Comparison of ENCODE assay signal across 8 cellular contexts in genomic region chr21:42002421-42002958, GRCh38. TPM values are rescaled to one million over a fixed set of nuclear protein-coding genes. Genes with fewer than 3 reads are reported as not detected.
DNase-seq lines count a peak whose midpoint lies in the region; ATAC-seq and TF ChIP-seq lines count a peak whose summit lies in the region.

No MANE protein-coding gene starts in this region.

- TF ChIP-seq CTCF in right atrium auricular region (IDR thresholded peaks at IDR 0.05) (no peak), omental fat pad (IDR thresholded peaks at IDR 0.05) (no peak), ovary (IDR thresholded peaks at IDR 0.05) (no peak)

- H3K27ac ChIP-seq in right atrium auricular region (no peak overlapping the region), ovary (no peak overlapping the region)

- H3K27me3 ChIP-seq in right atrium auricular region (no peaks in the 10 kb centered on the region), ovary (no peaks in the 10 kb centered on the region)

- H3K36me3 ChIP-seq in right atrium auricular region (no peaks in the 10 kb centered on the region), ovary (no peaks in the 10 kb centered on the region)

- peak; percentile 62 for DNase-seq in activated CD4-positive, CD25-positive, alpha-beta regulatory T cell treated with anti-CD3 and anti-CD28 coated beads, Interleukin-2, amount 50 U/mL, for 72 hours
- peak; percentile 28 for DNase-seq in effector CD4-positive, alpha-beta T cell
- DNase-seq in stimulated activated CD8-positive, alpha-beta memory T cell treated with anti-CD3 and anti-CD28 coated beads, Interleukin-12 subunit alpha, Interleukin-12 subunit beta, amount 100 ng/mL, for 4 hours (ENCODE audit: low read depth) = peak; percentile 24
- DNase-seq in right atrium auricular region (ENCODE audit: low spot score) (no peak), omental fat pad (ENCODE audit: low spot score) (no peak), ovary (no peak)

- WGBS in ovary, 3 donors = 84 to 87% (median 84%) methylated on average over 14 of the region's 14 CpGs

- no peaks in the 10 kb centered on the region for H3K4me1 ChIP-seq in right atrium auricular region
- H3K4me1 ChIP-seq in ovary (ENCODE audit: insufficient read depth) = no peaks in the 10 kb centered on the region

- no peak for TF ChIP-seq EP300 in ovary (IDR thresholded peaks at IDR 0.05)

- TF ChIP-seq POLR2A in ovary (IDR thresholded peaks at IDR 0.05) = no peak

- H3K4me3 ChIP-seq in right atrium auricular region (no peak overlapping the region), ovary (no peak overlapping the region)

- H3K9me3 ChIP-seq in right atrium auricular region (no peaks in the 10 kb centered on the region), ovary (no peaks in the 10 kb centered on the region)

- intact Hi-C loops in ovary (cut with DNase I) = loop anchor here in 3 of 4 donors (2.0 to 10.0 kb wide), 2 partner anchors 28 to 48 kb away; partner anchors contain the start of gene C2CD2 (in 2 of the 3)

- ATAC-seq in GM18498 (IDR thresholded peaks at IDR 0.05; ENCODE audit: unreplicated experiment) (peak; percentile 84), HG02840 (IDR thresholded peaks at IDR 0.05; ENCODE audit: low FRiP score, unreplicated experiment) (peak; percentile 67), omental fat pad (ENCODE audit: low FRiP score) (no peak)

RNA-seq across cellular contexts. Expression of gene ZBTB21, which starts 7.7 kb away (rescaled TPM):
- total RNA-seq in right atrium auricular region (10 to 100 TPM in 1 of 2 donors, 1 to 10 TPM in 1; 5.5 to 10.3 TPM), omental fat pad (10 to 100 TPM; 11.6 to 27.8 (median 18.9) TPM), ovary (10 to 100 TPM; 18.7 to 41.4 (median 23.4) TPM)
- 1 to 10 TPM; 4.1 to 6.2 TPM for polyA plus RNA-seq in ovary

RNA-seq across cellular contexts. Expression of gene C2CD2, which starts 48.7 kb away (rescaled TPM):
- 1 to 10 TPM; 8.6 to 9.1 TPM for total RNA-seq in right atrium auricular region
- 100 to 1,000 TPM in 2 of 4 donors, 10 to 100 TPM in 2; 57.7 to 264 (median 96.4) TPM for total RNA-seq in omental fat pad
- total RNA-seq in ovary = 10 to 100 TPM; 24.2 to 58.6 (median 37.4) TPM
- polyA plus RNA-seq in ovary = 10 to 100 TPM; 18.9 to 61.5 TPM

Comparison
In these comparisons a context has a peak if more than half of its experiments do, and no peak if none do; other contexts are left out.
1. DNase-seq: peak in activated CD4-positive, CD25-positive, alpha-beta regulatory T cell treated with anti-CD3 and anti-CD28 coated beads, Interleukin-2, amount 50 U/mL, for 72 hours (single experiment), effector CD4-positive, alpha-beta T cell (single experiment) and stimulated activated CD8-positive, alpha-beta memory T cell treated with anti-CD3 and anti-CD28 coated beads, Interleukin-12 subunit alpha, Interleukin-12 subunit beta, amount 100 ng/mL, for 4 hours (single experiment); none in right atrium auricular region (single experiment), omental fat pad (single experiment) and ovary (0 of 5).